In the genomic region with DNA sequence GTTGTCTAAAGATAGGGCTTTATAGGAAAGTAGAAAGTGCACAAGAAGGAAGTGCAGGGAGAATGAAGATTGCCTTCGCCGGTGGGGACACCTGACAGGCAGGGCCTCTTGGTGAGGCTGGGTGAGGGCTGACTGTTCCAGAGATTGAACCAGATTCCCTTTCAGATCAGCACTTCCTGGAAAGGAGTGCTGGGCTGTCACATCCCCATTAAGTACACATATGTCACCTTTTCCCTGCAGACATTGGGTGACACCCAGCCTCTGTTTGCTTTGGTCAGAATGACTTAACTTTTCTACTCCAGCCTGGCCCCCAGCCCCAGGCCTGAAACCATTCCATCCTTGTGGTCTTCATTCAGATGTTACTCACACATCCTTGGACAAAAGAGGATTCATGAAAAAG, we compare ENCODE assay signal across 3 cellular contexts.
TF ChIP-seq lines count a peak whose summit lies in the region.

No MANE protein-coding gene starts in this region.

TF ChIP-seq in HEK293T, 16 proteins besides CTCF, POLR2A, EP300 and RAD21:
- no peak for TF ChIP-seq NFRKB (IDR thresholded peaks at IDR 0.05)
- no peak for TF ChIP-seq HDGF (IDR thresholded peaks at IDR 0.05; ENCODE audit: borderline replicate concordance)
- no peak for TF ChIP-seq BHLHE40 (IDR thresholded peaks at IDR 0.05; ENCODE audit: borderline replicate concordance)
- TF ChIP-seq PKNOX1 (IDR thresholded peaks at IDR 0.05): 0 out of 2 replicates have a peak, but pooled peaks have one; percentile 20
- TF ChIP-seq FOXM1 (IDR thresholded peaks at IDR 0.05; ENCODE audit: borderline replicate concordance): no peak

TF ChIP-seq in WTC11, 78 proteins besides CTCF, POLR2A, EP300 and RAD21:
- no peak for TF ChIP-seq FOXK1 (CRISPR knock-in tag; IDR thresholded peaks at IDR 0.05)
- TF ChIP-seq GABPB1 (CRISPR knock-in tag; IDR thresholded peaks at IDR 0.05): peak; percentile 59; the same call in 1 of the 2 replicates
TF ChIP-seq in WTC11: peak in this region for 1.

TF ChIP-seq in HepG2, 621 proteins besides CTCF, POLR2A, EP300 and RAD21 (continues in another document):
- TF ChIP-seq ZMYM3 (CRISPR knock-in tag; IDR thresholded peaks at IDR 0.05) (0 out of 2 replicates have a peak, but pooled peaks have one; percentile 16), ZBTB7B (CRISPR knock-in tag; IDR thresholded peaks at IDR 0.05) (peak; percentile 67; the same call in 1 of the 2 replicates), SKI (IDR thresholded peaks at IDR 0.05; ENCODE audit: partially characterized antibody) (peak; percentile 28), RCOR2 (CRISPR knock-in tag; IDR thresholded peaks at IDR 0.05) (peak; percentile 58; the same call in 1 of the 2 replicates), SOX6 (IDR thresholded peaks at IDR 0.05) (no peak), SOX6 (CRISPR knock-in tag; IDR thresholded peaks at IDR 0.05) (peak; percentile 28; the same call in 1 of the 2 replicates), HMG20B (CRISPR knock-in tag; conservative IDR thresholded peaks at IDR 0.05) (0 out of 2 replicates have a peak, but pooled peaks have one; percentile 31), FOXK1 (CRISPR knock-in tag; IDR thresholded peaks at IDR 0.05; ENCODE audit: borderline replicate concordance, low read depth) (peak; percentile 62; the same call in 1 of the 2 replicates), GABPB1 (CRISPR knock-in tag; IDR thresholded peaks at IDR 0.05) (peak; percentile 40; the same call in 1 of the 2 replicates), ZBTB20 (CRISPR knock-in tag; IDR thresholded peaks at IDR 0.05; ENCODE audit: borderline replicate concordance, low read depth) (peak; percentile 59; the same call in 1 of the 2 replicates), ZNF331 (CRISPR knock-in tag; IDR thresholded peaks at IDR 0.05) (peak; percentile 76), ELF3 (CRISPR knock-in tag; IDR thresholded peaks at IDR 0.05) (peak; percentile 98), ZNF644 (CRISPR knock-in tag; IDR thresholded peaks at IDR 0.05; ENCODE audit: low read depth) (0 out of 2 replicates have a peak, but pooled peaks have one; percentile 23), HDAC2 (CRISPR knock-in tag; IDR thresholded peaks at IDR 0.05) (peak; percentile 63), ATF2 (CRISPR knock-in tag; IDR thresholded peaks at IDR 0.05) (peak; percentile 39; the same call in 1 of the 2 replicates), FOXA1 (IDR thresholded peaks at IDR 0.05) (no peak), FOXA1 (CRISPR knock-in tag; IDR thresholded peaks at IDR 0.05) (peak; percentile 73), KDM5B (CRISPR knock-in tag; IDR thresholded peaks at IDR 0.05; ENCODE audit: borderline replicate concordance) (peak; percentile 16; the same call in 1 of the 2 replicates), TEAD3 (CRISPR knock-in tag; optimal IDR thresholded peaks at IDR 0.05; ENCODE audit: borderline replicate concordance) (peak; percentile 71), HMG20A (CRISPR knock-in tag; IDR thresholded peaks at IDR 0.05; ENCODE audit: borderline replicate concordance) (peak; percentile 62; the same call in 1 of the 2 replicates), MXD4 (CRISPR knock-in tag; IDR thresholded peaks at IDR 0.05) (peak; percentile 71; the same call in 1 of the 2 replicates), YEATS2 (CRISPR knock-in tag; IDR thresholded peaks at IDR 0.05; ENCODE audit: borderline replicate concordance) (peak; percentile 30; the same call in 1 of the 2 replicates), TCF7 (IDR thresholded peaks at IDR 0.05; ENCODE audit: low read depth) (no peak), XBP1 (CRISPR knock-in tag; IDR thresholded peaks at IDR 0.05) (no peak), IRF1 (CRISPR knock-in tag; IDR thresholded peaks at IDR 0.05; ENCODE audit: low read depth) (0 out of 2 replicates have a peak, but pooled peaks have one; percentile 4), HDAC1 (CRISPR knock-in tag; IDR thresholded peaks at IDR 0.05) (peak; percentile 43; the same call in 1 of the 2 replicates), ZIK1 (CRISPR knock-in tag; IDR thresholded peaks at IDR 0.05; ENCODE audit: borderline replicate concordance, low read depth) (peak; percentile 41; the same call in 1 of the 2 replicates), ZNF260 (CRISPR knock-in tag; IDR thresholded peaks at IDR 0.05; ENCODE audit: borderline replicate concordance, low read depth) (no peak), PHF21A (CRISPR knock-in tag; IDR thresholded peaks at IDR 0.05) (peak; percentile 45; the same call in 1 of the 2 replicates), TAF1 (CRISPR knock-in tag; IDR thresholded peaks at IDR 0.05) (peak; percentile 46), GATAD1 (CRISPR knock-in tag; IDR thresholded peaks at IDR 0.05) (peak; percentile 49; the same call in 1 of the 2 replicates), MAX (IDR thresholded peaks at IDR 0.05) (peak; percentile 64), ZBTB33 (CRISPR knock-in tag; IDR thresholded peaks at IDR 0.05) (0 out of 2 replicates have a peak, but pooled peaks have one; percentile 16), ATF7 (IDR thresholded peaks at IDR 0.05) (no peak), ATF7 (CRISPR knock-in tag; IDR thresholded peaks at IDR 0.05) (no peak)
- TF ChIP-seq, protein P1, sequence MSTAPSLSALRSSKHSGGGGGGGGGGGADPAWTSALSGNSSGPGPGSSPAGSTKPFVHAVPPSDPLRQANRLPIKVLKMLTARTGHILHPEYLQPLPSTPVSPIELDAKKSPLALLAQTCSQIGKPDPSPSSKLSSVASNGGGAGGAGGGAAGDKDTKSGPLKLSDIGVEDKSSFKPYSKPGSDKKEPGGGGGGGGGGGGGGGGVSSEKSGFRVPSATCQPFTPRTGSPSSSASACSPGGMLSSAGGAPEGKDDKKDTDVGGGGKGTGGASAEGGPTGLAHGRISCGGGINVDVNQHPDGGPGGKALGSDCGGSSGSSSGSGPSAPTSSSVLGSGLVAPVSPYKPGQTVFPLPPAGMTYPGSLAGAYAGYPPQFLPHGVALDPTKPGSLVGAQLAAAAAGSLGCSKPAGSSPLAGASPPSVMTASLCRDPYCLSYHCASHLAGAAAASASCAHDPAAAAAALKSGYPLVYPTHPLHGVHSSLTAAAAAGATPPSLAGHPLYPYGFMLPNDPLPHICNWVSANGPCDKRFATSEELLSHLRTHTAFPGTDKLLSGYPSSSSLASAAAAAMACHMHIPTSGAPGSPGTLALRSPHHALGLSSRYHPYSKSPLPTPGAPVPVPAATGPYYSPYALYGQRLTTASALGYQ (CRISPR knock-in tag; IDR thresholded peaks at IDR 0.05): peak; percentile 55; the same call in 1 of the 2 replicates
- TF ChIP-seq, protein P2, sequence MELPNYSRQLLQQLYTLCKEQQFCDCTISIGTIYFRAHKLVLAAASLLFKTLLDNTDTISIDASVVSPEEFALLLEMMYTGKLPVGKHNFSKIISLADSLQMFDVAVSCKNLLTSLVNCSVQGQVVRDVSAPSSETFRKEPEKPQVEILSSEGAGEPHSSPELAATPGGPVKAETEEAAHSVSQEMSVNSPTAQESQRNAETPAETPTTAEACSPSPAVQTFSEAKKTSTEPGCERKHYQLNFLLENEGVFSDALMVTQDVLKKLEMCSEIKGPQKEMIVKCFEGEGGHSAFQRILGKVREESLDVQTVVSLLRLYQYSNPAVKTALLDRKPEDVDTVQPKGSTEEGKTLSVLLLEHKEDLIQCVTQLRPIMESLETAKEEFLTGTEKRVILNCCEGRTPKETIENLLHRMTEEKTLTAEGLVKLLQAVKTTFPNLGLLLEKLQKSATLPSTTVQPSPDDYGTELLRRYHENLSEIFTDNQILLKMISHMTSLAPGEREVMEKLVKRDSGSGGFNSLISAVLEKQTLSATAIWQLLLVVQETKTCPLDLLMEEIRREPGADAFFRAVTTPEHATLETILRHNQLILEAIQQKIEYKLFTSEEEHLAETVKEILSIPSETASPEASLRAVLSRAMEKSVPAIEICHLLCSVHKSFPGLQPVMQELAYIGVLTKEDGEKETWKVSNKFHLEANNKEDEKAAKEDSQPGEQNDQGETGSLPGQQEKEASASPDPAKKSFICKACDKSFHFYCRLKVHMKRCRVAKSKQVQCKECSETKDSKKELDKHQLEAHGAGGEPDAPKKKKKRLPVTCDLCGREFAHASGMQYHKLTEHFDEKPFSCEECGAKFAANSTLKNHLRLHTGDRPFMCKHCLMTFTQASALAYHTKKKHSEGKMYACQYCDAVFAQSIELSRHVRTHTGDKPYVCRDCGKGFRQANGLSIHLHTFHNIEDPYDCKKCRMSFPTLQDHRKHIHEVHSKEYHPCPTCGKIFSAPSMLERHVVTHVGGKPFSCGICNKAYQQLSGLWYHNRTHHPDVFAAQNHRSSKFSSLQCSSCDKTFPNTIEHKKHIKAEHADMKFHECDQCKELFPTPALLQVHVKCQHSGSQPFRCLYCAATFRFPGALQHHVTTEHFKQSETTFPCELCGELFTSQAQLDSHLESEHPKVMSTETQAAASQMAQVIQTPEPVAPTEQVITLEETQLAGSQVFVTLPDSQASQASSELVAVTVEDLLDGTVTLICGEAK (IDR thresholded peaks at IDR 0.05): no peak
- TF ChIP-seq, protein P2 (CRISPR knock-in tag; IDR thresholded peaks at IDR 0.05): 0 out of 2 replicates have a peak, but pooled peaks have one; percentile 13
- TF ChIP-seq, protein P3, sequence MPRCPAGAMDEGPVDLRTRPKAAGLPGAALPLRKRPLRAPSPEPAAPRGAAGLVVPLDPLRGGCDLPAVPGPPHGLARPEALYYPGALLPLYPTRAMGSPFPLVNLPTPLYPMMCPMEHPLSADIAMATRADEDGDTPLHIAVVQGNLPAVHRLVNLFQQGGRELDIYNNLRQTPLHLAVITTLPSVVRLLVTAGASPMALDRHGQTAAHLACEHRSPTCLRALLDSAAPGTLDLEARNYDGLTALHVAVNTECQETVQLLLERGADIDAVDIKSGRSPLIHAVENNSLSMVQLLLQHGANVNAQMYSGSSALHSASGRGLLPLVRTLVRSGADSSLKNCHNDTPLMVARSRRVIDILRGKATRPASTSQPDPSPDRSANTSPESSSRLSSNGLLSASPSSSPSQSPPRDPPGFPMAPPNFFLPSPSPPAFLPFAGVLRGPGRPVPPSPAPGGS (CRISPR knock-in tag; IDR thresholded peaks at IDR 0.05): no peak
- TF ChIP-seq, protein P4, sequence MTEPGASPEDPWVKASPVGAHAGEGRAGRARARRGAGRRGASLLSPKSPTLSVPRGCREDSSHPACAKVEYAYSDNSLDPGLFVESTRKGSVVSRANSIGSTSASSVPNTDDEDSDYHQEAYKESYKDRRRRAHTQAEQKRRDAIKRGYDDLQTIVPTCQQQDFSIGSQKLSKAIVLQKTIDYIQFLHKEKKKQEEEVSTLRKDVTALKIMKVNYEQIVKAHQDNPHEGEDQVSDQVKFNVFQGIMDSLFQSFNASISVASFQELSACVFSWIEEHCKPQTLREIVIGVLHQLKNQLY (CRISPR knock-in tag; IDR thresholded peaks at IDR 0.05): peak; percentile 22; the same call in 1 of the 2 replicates
